Comparison of ENCODE assay signal across 21 cellular contexts in the genomic region with DNA sequence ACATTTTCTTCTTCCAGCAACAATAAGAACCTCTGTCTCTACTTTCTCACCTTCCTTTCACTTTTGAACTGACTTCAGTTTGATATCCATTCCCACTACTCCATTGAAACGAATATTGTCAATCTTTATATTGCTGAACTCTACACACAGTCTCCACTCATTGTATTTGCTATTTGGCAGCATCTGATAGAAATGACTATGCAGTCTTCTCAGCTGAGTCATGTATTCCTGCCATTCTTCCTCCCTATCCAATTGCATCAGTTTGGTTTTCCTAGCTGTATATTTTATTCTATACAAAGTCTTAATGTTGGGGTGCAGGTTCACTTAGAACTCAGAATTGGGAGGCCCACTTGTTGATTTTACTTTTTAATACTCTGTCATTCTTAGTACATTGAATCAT.
"Had no signal": no experiment of that assay in that cellular context is flagged by ENCODE, and none has a peak within 500 bp of the region (broad histone marks: within the 10 kb centered on the region; RNA-seq: fewer than 3 reads in every experiment).

No MANE protein-coding gene starts in this region.

- H3K27me3 Mint-ChIP-seq: naive B cell had no signal

- H3K9me3 Mint-ChIP-seq: neural progenitor cell had no signal

- H3K4me3 ChIP-seq: adrenal gland, coronary artery, esophagus squamous epithelium, lower lobe of right lung, neural progenitor cell, ovary, suprapubic skin, upper lobe of left lung had no signal

- H3K4me3 Mint-ChIP-seq: naive B cell, neural progenitor cell had no signal

- DNase-seq: activated CD4-positive, alpha-beta T cell treated with anti-CD3 and anti-CD28 coated beads for 1 hour; activated CD4-positive, alpha-beta T cell treated with anti-CD3 and anti-CD28 coated beads, Interleukin-2, amount 50 U/mL, for 4 hours; activated naive CD4-positive, alpha-beta T cell treated with anti-CD3 and anti-CD28 coated beads, Interleukin-2, amount 50 U/mL, for 16 hours; activated T-cell treated with anti-CD3 and anti-CD28 coated beads for 4 hours; adrenal gland; central memory CD4-positive, alpha-beta T cell; effector CD4-positive, alpha-beta T cell; esophagus squamous epithelium; foreskin keratinocyte; head of caudate nucleus; left cardiac atrium; lower lobe of right lung; naive B cell; ovary; stimulated activated naive CD8-positive, alpha-beta T cell treated with anti-CD3 and anti-CD28 coated beads, Interleukin-15, Interleukin-2, amounts not matched to agents 100 U/mL and 50 U/mL, for 24 hours; T-helper 9 cell; upper lobe of left lung had no signal

- ATAC-seq: foreskin keratinocyte; left cardiac atrium; lower lobe of right lung; sciatic nerve; stimulated activated naive CD8-positive, alpha-beta T cell treated with anti-CD3 and anti-CD28 coated beads, Interleukin-15, Interleukin-2, amounts not matched to agents 100 U/mL and 50 U/mL, for 24 hours had no signal

- H3K36me3 Mint-ChIP-seq: naive B cell, neural progenitor cell had no signal

- H3K27ac Mint-ChIP-seq: naive B cell, neural progenitor cell had no signal

- H3K4me1 Mint-ChIP-seq: naive B cell, neural progenitor cell had no signal
